ENCODE assay signal across 17 cellular contexts in the genomic region with DNA sequence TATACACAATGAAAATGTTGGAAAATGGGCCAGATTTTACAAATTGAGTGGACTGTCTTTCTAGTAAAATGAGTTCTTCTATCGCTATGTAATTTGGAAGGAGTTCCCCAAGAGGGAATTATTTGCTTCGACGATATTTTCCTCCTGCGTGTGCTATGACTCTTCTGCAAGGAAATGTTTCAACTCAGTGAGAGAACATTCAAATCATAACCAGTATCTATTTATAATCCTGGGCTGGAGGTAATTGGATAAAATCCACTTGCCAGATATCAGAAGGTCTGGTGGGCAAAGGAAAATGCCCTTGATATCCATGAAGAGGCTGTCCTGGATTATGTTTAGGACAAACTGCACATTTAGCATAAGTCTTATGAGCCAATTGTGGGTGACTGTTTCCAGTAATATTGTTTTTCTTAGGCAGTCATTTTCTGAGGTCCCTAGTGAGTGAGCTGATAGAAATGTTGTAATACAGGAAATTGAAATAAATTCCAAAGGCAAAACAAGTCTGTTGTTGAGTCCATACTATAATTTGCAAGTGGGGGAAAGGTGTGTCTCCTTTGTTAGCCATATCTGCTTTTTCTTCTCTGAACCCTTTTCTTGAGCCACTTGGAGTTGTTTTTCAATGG. TPM values are rescaled to one million over a fixed set of nuclear protein-coding genes. Genes with fewer than 3 reads are reported as not detected.
DNase-seq lines count a peak whose midpoint lies in the region; ATAC-seq, FAIRE-seq and TF ChIP-seq lines count a peak whose summit lies in the region.
"Had no signal": no experiment of that assay in that cellular context is flagged by ENCODE, and none has a peak within 500 bp of the region (broad histone marks: within the 10 kb centered on the region; RNA-seq: fewer than 3 reads in every experiment).

No MANE protein-coding gene starts in this region.

- no peak overlapping the region for H3K23ac ChIP-seq in IMR-90 (ENCODE audit: low read depth, low read length)

- H3K9me1 ChIP-seq in IMR-90 (ENCODE audit: insufficient read depth, low read length) (no peaks in the 10 kb centered on the region), endothelial cell of umbilical vein (replicated peaks; ENCODE audit: control insufficient read depth, extremely low read depth, insufficient read depth, low read length) (no peaks in the 10 kb centered on the region)

- no peaks in the 10 kb centered on the region for H4K20me1 ChIP-seq in IMR-90 (ENCODE audit: insufficient read depth, low read length)
- no peaks in the 10 kb centered on the region for H4K20me1 ChIP-seq in endothelial cell of umbilical vein (replicated peaks; ENCODE audit: control insufficient read depth, extremely low read depth, insufficient read depth, low read length)

- peak overlapping the region; percentile 61 for H3K4me3 Mint-ChIP-seq in type B pancreatic cell
- H3K4me3 Mint-ChIP-seq: activated T-helper 1 cell treated with anti-CD3 and anti-CD28 coated beads, Interleukin-12 subunit alpha, Interleukin-12 subunit beta, Interleukin-2, Interleukin-4 antibody, amounts not matched to agents 30 ng/mL and 10 ng/mL and 1 ng/mL, durations not matched to agents 14 hours and 24 hours and 36 hours; CD8-positive, alpha-beta memory T cell; stimulated activated naive CD8-positive, alpha-beta T cell treated with anti-CD3 and anti-CD28 coated beads, Interleukin-15, amount 100 ng/mL, for 72 hours had no signal

- no peak for TF ChIP-seq CTCF in IMR-90 (conservative IDR thresholded peaks at IDR 0.05; ENCODE audit: low read depth, low read length)
- TF ChIP-seq CTCF in endothelial cell of umbilical vein (IDR thresholded peaks at IDR 0.05; ENCODE audit: extremely low read depth in 1 of 2, insufficient read depth in 1 of 2, low read depth in 1 of 2, low read length in 2 of 2): no peak
- TF ChIP-seq CTCF in type B pancreatic cell (conservative IDR thresholded peaks at IDR 0.05): no peak

- H3K36me3 Mint-ChIP-seq in type B pancreatic cell: peaks cover 30% of the 10 kb centered on the region

- no peak overlapping the region for H2AFZ ChIP-seq in IMR-90 (replicated peaks; ENCODE audit: low read length, poor library complexity)
- no peak overlapping the region for H2AFZ ChIP-seq in endothelial cell of umbilical vein (ENCODE audit: low read depth, low read length)

- H3K9me3 ChIP-seq in IMR-90 (ENCODE audit: control insufficient read depth, insufficient read depth, low read length): no peaks in the 10 kb centered on the region
- no peaks in the 10 kb centered on the region for H3K9me3 ChIP-seq in endothelial cell of umbilical vein (replicated peaks; ENCODE audit: control insufficient read depth, insufficient read depth, low read length)
- H3K9me3 ChIP-seq in right cardiac atrium (ENCODE audit: control insufficient read depth, low read length): no peaks in the 10 kb centered on the region

- H3K18ac ChIP-seq in IMR-90 (ENCODE audit: low read depth, low read length): no peak overlapping the region

- WGBS in IMR-90 (ENCODE audit: extremely low coverage in 2 of 2, insufficient read length in 1 of 2), 2 experiments: no CpG with 5 or more reads among the region's 4 CpGs
- 35% methylated on average over 4 of the region's 4 CpGs for WGBS in right cardiac atrium

- H3K79me1 ChIP-seq in IMR-90 (ENCODE audit: low read depth in 1 of 2, low read length in 2 of 2): peaks cover 0 to 4% of the 10 kb centered on the region in 2 experiments; a peak in 2 of 4 replicates

- H3K4ac ChIP-seq in IMR-90 (ENCODE audit: low read depth, low read length): no peak overlapping the region

- H3K9ac ChIP-seq in IMR-90 (ENCODE audit: low read depth, low read length) (no peak overlapping the region), endothelial cell of umbilical vein (replicated peaks; ENCODE audit: extremely low read depth, insufficient read depth, low read length) (no peak overlapping the region)

- H3K4me1 ChIP-seq in IMR-90 (ENCODE audit: control insufficient read depth, insufficient read depth, low read length) (no peaks in the 10 kb centered on the region; the same call in 1 of the 2 replicates), endothelial cell of umbilical vein (ENCODE audit: control insufficient read depth, extremely low read depth, insufficient read depth, low read length) (peaks cover 7% of the 10 kb centered on the region), right cardiac atrium (ENCODE audit: control insufficient read depth, insufficient read depth, low read length) (peaks cover 1% of the 10 kb centered on the region)

- TF ChIP-seq POLR2A in IMR-90 (IDR thresholded peaks at IDR 0.05; ENCODE audit: low read depth, low read length) (no peak), endothelial cell of umbilical vein (IDR thresholded peaks at IDR 0.05; ENCODE audit: low read depth, low read length) (no peak)

- no peak overlapping the region for H2BK5ac ChIP-seq in IMR-90 (ENCODE audit: low read depth, low read length, poor library complexity, severe bottlenecking)

- H3K79me2 ChIP-seq in endothelial cell of umbilical vein (ENCODE audit: control insufficient read depth, insufficient read depth, low read length): no peaks in the 10 kb centered on the region

- no peak overlapping the region for H2AK9ac ChIP-seq in IMR-90 (replicated peaks; ENCODE audit: low read depth, low read length, poor library complexity)

- H3K27ac ChIP-seq in IMR-90 (ENCODE audit: insufficient read depth, low read length) (no peak overlapping the region), endothelial cell of umbilical vein (ENCODE audit: insufficient read depth, low read depth, low read length) (no peak overlapping the region), right cardiac atrium (ENCODE audit: low read length) (peak overlapping the region; percentile 86)

- H3K4me1 Mint-ChIP-seq in type B pancreatic cell (ENCODE audit: unreplicated experiment): peaks cover 12% of the 10 kb centered on the region

- H3K56ac ChIP-seq in IMR-90 (ENCODE audit: extremely low read depth, insufficient read depth, low read length): no peak overlapping the region

- dilution Hi-C loops in IMR-90 (cut with HindIII; ENCODE audit: low sequenced_read_pairs, unreplicated experiment): no loop called here
- dilution Hi-C loops in endothelial cell of umbilical vein (cut with MboI; ENCODE audit: extremely low pct_ligation_motif_present, low sequenced_read_pairs): no loop called here

- H2BK15ac ChIP-seq in IMR-90 (ENCODE audit: low read depth, low read length): no peak overlapping the region

- H3K4me2 ChIP-seq in IMR-90 (ENCODE audit: low read depth, low read length) (no peak overlapping the region), endothelial cell of umbilical vein (ENCODE audit: insufficient read depth, low read length) (peak overlapping the region; percentile 48)

- H4K91ac ChIP-seq in IMR-90 (ENCODE audit: insufficient read depth, low read depth, low read length): no peak overlapping the region

- H3K36me3 ChIP-seq in IMR-90 (ENCODE audit: control insufficient read depth, insufficient read depth, low read length): no peaks in the 10 kb centered on the region
- no peaks in the 10 kb centered on the region for H3K36me3 ChIP-seq in endothelial cell of umbilical vein (ENCODE audit: control insufficient read depth in 2 of 2, extremely low read depth in 1 of 2, insufficient read depth in 2 of 2, low read length in 2 of 2)

- H2AK5ac ChIP-seq in IMR-90 (ENCODE audit: low read depth, low read length): no peak overlapping the region

- peaks cover 14% of the 10 kb centered on the region for H3K9me3 Mint-ChIP-seq in type B pancreatic cell

- CTCF ChIA-PET in IMR-90 (lab: Yijun Ruan, JAX) (interaction anchor here (1.6 kb wide), 1 partner anchor 8 kb away, joined by 4 read pairs; no protein-coding TSS in a partner anchor), endothelial cell of umbilical vein (lab: Charles Lee) (interaction anchor here (1.6 kb wide), 1 partner anchor 17 kb away, joined by 4 read pairs; a partner anchor contains a TSS)

- H3K27me3 ChIP-seq in IMR-90 (ENCODE audit: control insufficient read depth, insufficient read depth, low read length) (no peaks in the 10 kb centered on the region), endothelial cell of umbilical vein (ENCODE audit: control insufficient read depth in 2 of 2, insufficient read depth in 2 of 2, low read length in 2 of 2) (no peaks in the 10 kb centered on the region), right cardiac atrium (ENCODE audit: control insufficient read depth, insufficient read depth) (no peaks in the 10 kb centered on the region)

- H2BK20ac ChIP-seq in IMR-90 (ENCODE audit: low read depth, low read length): no peak overlapping the region

- no peak overlapping the region for H3K14ac ChIP-seq in IMR-90 (replicated peaks; ENCODE audit: low read depth, low read length)

- no peak overlapping the region for H2BK120ac ChIP-seq in IMR-90 (ENCODE audit: low read depth, low read length)

- no peak for TF ChIP-seq RAD21 in IMR-90 (IDR thresholded peaks at IDR 0.05; ENCODE audit: low read length)

- POLR2A ChIA-PET in IMR-90 (lab: Charles Lee; ENCODE audit: unreplicated experiment): no interaction called here
- POLR2A ChIA-PET in endothelial cell of umbilical vein (lab: Charles Lee): no interaction called here

- FAIRE-seq in endothelial cell of umbilical vein (lab: Jason Lieb, UNC): peak; percentile 62
- FAIRE-seq: H1, islet of Langerhans had no signal

- no peak overlapping the region for H4K5ac ChIP-seq in IMR-90 (ENCODE audit: low read depth, low read length)

- intact Hi-C loops in IMR-90 (cut with micrococcal nuclease) (no loop called here), endothelial cell of umbilical vein (cut with micrococcal nuclease) (no loop called here), right cardiac atrium (cut with DNase I) (no loop called here)

- ATAC-seq in IMR-90 (ENCODE audit: low read depth): peak; percentile 63
- ATAC-seq in right cardiac atrium: peak; percentile 51 to 68
- ATAC-seq in GM21367 (IDR thresholded peaks at IDR 0.05; ENCODE audit: unreplicated experiment): no peak
- ATAC-seq: stimulated activated naive CD8-positive, alpha-beta T cell treated with anti-CD3 and anti-CD28 coated beads, Interleukin-15, amount 100 ng/mL, for 72 hours had no signal

- peak; percentile 42 for DNase-seq in IMR-90
- DNase-seq in endothelial cell of umbilical vein (ENCODE audit: low read depth, low spot score): peak; percentile 65
- no peak for DNase-seq in right cardiac atrium
- no peak for DNase-seq in type B pancreatic cell (ENCODE audit: extremely low spot score, unreplicated experiment)
- no peak for DNase-seq in medulla oblongata (ENCODE audit: extremely low spot score)
- no peak for DNase-seq in retina
- DNase-seq: CD8-positive, alpha-beta memory T cell; GF-D8; Kasumi-1; NCI-H1930; SHP77 treated with DMSO at 0.1 percent for 48 hours; stimulated activated naive CD8-positive, alpha-beta T cell treated with anti-CD3 and anti-CD28 coated beads, Interleukin-15, amount 100 ng/mL, for 72 hours; T-helper 9 cell had no signal

- H3K4me3 ChIP-seq in IMR-90 (ENCODE audit: insufficient read depth, low read depth, low read length) (no peak overlapping the region), endothelial cell of umbilical vein (replicated peaks in 1 of 3; ENCODE audit: insufficient read depth in 1 of 3, low read depth in 1 of 3, low read length in 3 of 3) (no peak overlapping the region), right cardiac atrium (ENCODE audit: low read length) (no peak overlapping the region)

- in situ Hi-C loops in IMR-90 (cut with MboI; ENCODE audit: low sequenced_read_pairs): no loop called here

- H4K8ac ChIP-seq in IMR-90 (ENCODE audit: low read depth in 2 of 2, low read length in 2 of 2): no peak overlapping the region

- H3K27ac Mint-ChIP-seq in type B pancreatic cell: peak overlapping the region; percentile 95
- H3K27ac Mint-ChIP-seq: activated T-helper 1 cell treated with anti-CD3 and anti-CD28 coated beads, Interleukin-12 subunit alpha, Interleukin-12 subunit beta, Interleukin-2, Interleukin-4 antibody, amounts not matched to agents 30 ng/mL and 10 ng/mL and 1 ng/mL, durations not matched to agents 14 hours and 24 hours and 36 hours; CD8-positive, alpha-beta memory T cell; stimulated activated naive CD8-positive, alpha-beta T cell treated with anti-CD3 and anti-CD28 coated beads, Interleukin-15, amount 100 ng/mL, for 72 hours had no signal

- no TSS peak for BruUV-seq in IMR-90 (replicated peaks; lab: Mats Ljungman, UMichigan)
- no TSS peak for BruUV-seq in endothelial cell of umbilical vein (replicated peaks; lab: Mats Ljungman, UMichigan)

- H3K27me3 Mint-ChIP-seq in type B pancreatic cell: no peaks in the 10 kb centered on the region
- H3K27me3 Mint-ChIP-seq: stimulated activated naive CD8-positive, alpha-beta T cell treated with anti-CD3 and anti-CD28 coated beads, Interleukin-15, amount 100 ng/mL, for 72 hours had no signal

RNA-seq across cellular contexts. Expression of a gene that starts 17.8 kb away (rescaled TPM):
- 4.1 and 4.7 TPM in 2 replicates for total RNA-seq in IMR-90 (2012; rRNA removed)
- polyA plus RNA-seq in IMR-90 (2012; rRNA removed): 8.6 and 9.8 TPM in 2 replicates
- 4.6 and 7.3 TPM in 2 replicates for polyA plus RNA-seq in IMR-90 (2012; cell fraction: cytosol; rRNA removed)
- 2.1 and 3.8 TPM in 2 replicates for polyA plus RNA-seq in IMR-90 (2012; cell fraction: nucleus; rRNA removed; ENCODE audit: low replicate concordance)
- total RNA-seq in endothelial cell of umbilical vein: 29.8 and 30.3 TPM in 2 replicates
- polyA plus RNA-seq in endothelial cell of umbilical vein: 14.0 and 15.7 TPM in 2 replicates
- polyA plus RNA-seq in endothelial cell of umbilical vein (2011; cell fraction: cytosol; rRNA removed): 20.8 and 22.5 TPM in 2 replicates
- 12.2 and 13.2 TPM in 2 replicates for polyA plus RNA-seq in endothelial cell of umbilical vein (2011; cell fraction: nucleus; rRNA removed)
- polyA plus RNA-seq in endothelial cell of umbilical vein (2012): 25.7 and 26.9 TPM in 2 replicates
- polyA minus RNA-seq in endothelial cell of umbilical vein: 17.6 and 20.3 TPM in 2 replicates
- 6.6 TPM for polyA minus RNA-seq in endothelial cell of umbilical vein (2011; cell fraction: cytosol; rRNA and poly(A)+ RNA removed)
- polyA minus RNA-seq in endothelial cell of umbilical vein (2011; cell fraction: nucleus; rRNA and poly(A)+ RNA removed): 4.4 and 5.8 TPM in 2 replicates
- 10 to 100 TPM in 3 of 4 donors, 1 to 10 TPM in 1; 9.1 to 15.4 (median 11.4) TPM for total RNA-seq in right cardiac atrium
- polyA plus RNA-seq in right cardiac atrium: 13.5 TPM
- total RNA-seq in type B pancreatic cell (ENCODE audit: low replicate concordance): 27.3 and 27.6 TPM in 2 replicates

Comparison
In these comparisons a context has a peak if more than half of its experiments do, and no peak if none do; other contexts are left out.
1. DNase-seq: peak in IMR-90 (single experiment) and endothelial cell of umbilical vein (single experiment); none in right cardiac atrium (0 of 3), type B pancreatic cell (single experiment), medulla oblongata (single experiment) and retina (single experiment).